1 cellular context compared by ENCODE assay signal in the genomic region with DNA sequence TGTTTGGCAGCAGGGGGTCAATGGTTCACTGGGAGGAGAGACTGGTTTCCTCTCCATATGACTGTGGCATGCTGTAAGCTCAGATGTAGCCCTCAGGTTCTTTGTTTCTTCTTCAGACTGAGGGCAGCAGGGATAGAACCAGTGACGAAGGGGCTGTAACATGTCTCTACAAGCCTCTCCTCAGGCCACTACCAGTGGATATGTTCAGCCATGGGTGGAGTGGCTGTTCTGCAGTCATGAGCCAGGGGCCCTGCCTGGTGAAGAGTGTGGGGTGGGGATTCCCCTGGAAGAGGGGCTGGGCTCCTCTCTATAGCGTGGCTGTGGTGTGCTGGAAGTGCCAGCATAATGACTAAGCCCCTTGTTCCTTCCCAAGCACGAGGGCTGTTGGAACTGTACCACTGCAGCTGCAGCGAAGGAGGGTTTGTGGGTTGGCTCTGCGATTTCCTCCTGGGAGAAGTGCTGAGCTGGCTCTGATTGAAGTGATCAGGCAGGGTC.
TF ChIP-seq lines count a peak whose summit lies in the region.

No MANE protein-coding gene starts in this region.

TF ChIP-seq in GM23338, 12 proteins besides CTCF, POLR2A, EP300 and RAD21 (continued from another document):
- TF ChIP-seq, protein P1, sequence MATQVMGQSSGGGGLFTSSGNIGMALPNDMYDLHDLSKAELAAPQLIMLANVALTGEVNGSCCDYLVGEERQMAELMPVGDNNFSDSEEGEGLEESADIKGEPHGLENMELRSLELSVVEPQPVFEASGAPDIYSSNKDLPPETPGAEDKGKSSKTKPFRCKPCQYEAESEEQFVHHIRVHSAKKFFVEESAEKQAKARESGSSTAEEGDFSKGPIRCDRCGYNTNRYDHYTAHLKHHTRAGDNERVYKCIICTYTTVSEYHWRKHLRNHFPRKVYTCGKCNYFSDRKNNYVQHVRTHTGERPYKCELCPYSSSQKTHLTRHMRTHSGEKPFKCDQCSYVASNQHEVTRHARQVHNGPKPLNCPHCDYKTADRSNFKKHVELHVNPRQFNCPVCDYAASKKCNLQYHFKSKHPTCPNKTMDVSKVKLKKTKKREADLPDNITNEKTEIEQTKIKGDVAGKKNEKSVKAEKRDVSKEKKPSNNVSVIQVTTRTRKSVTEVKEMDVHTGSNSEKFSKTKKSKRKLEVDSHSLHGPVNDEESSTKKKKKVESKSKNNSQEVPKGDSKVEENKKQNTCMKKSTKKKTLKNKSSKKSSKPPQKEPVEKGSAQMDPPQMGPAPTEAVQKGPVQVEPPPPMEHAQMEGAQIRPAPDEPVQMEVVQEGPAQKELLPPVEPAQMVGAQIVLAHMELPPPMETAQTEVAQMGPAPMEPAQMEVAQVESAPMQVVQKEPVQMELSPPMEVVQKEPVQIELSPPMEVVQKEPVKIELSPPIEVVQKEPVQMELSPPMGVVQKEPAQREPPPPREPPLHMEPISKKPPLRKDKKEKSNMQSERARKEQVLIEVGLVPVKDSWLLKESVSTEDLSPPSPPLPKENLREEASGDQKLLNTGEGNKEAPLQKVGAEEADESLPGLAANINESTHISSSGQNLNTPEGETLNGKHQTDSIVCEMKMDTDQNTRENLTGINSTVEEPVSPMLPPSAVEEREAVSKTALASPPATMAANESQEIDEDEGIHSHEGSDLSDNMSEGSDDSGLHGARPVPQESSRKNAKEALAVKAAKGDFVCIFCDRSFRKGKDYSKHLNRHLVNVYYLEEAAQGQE (IDR thresholded peaks at IDR 0.05; ENCODE audit: unreplicated experiment) = no peak
- TF ChIP-seq, protein P2, sequence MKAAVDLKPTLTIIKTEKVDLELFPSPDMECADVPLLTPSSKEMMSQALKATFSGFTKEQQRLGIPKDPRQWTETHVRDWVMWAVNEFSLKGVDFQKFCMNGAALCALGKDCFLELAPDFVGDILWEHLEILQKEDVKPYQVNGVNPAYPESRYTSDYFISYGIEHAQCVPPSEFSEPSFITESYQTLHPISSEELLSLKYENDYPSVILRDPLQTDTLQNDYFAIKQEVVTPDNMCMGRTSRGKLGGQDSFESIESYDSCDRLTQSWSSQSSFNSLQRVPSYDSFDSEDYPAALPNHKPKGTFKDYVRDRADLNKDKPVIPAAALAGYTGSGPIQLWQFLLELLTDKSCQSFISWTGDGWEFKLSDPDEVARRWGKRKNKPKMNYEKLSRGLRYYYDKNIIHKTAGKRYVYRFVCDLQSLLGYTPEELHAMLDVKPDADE (IDR thresholded peaks at IDR 0.05) = no peak
- TF ChIP-seq NANOG (IDR thresholded peaks at IDR 0.05; ENCODE audit: borderline replicate concordance) (no peak), STAT1 (IDR thresholded peaks at IDR 0.05; ENCODE audit: unreplicated experiment) (no peak), CREB1 (CRISPR knock-in tag; IDR thresholded peaks at IDR 0.05; ENCODE audit: low read depth) (no peak), ZNF114 (CRISPR knock-in tag; IDR thresholded peaks at IDR 0.05) (no peak), JUNB (IDR thresholded peaks at IDR 0.05; ENCODE audit: unreplicated experiment) (no peak), EZH2 (IDR thresholded peaks at IDR 0.05; ENCODE audit: low read depth, unreplicated experiment) (no peak), POLR2AphosphoS5 (IDR thresholded peaks at IDR 0.05; ENCODE audit: low read depth) (no peak)
